In the genomic region with DNA sequence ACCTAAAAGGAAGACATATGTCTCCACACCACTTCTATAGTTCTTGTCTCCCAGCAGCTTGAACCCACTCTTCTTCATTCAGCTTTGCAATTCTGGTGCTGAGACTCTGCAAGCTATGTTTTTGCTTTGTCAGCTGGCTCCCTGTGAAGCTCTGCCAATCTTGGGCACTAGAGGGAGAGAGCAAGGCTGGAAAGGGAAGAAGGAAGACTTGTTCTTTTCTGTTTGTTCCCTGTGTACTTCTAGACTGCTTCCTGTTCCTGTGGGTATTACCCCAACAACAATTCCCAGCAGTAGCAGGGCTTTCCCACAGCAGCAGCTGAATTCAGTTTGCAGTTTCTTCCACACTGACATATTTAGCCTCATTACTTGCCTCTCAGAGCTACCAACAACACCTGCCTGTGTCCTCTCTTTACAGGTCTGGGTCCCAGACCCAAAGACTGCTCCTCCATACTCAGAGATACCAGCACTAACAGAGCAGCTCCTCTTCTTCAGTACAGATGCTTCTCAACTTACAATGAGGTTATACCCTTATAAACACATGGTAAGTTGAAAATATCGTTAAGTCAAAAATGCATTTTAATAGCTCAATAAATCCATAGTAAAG, we compare ENCODE assay signal across 10 cellular contexts.
DNase-seq lines count a peak whose midpoint lies in the region; ATAC-seq, FAIRE-seq and TF ChIP-seq lines count a peak whose summit lies in the region.
"Had no signal": no experiment of that assay in that cellular context is flagged by ENCODE, and none has a peak within 500 bp of the region (broad histone marks: within the 10 kb centered on the region; RNA-seq: fewer than 3 reads in every experiment).

No MANE protein-coding gene starts in this region.

- FAIRE-seq in GM19239 (lab: Jason Lieb, UNC), result no peak

- H3K27ac ChIP-seq in WERI-Rb-1, result no peak overlapping the region
- no peak overlapping the region for H3K27ac ChIP-seq in tibial nerve

- H3K4me3 Mint-ChIP-seq in activated CD8-positive, alpha-beta T cell treated with anti-CD3 and anti-CD28 coated beads, Interleukin-2, amount 10 ng/mL, durations not matched to agents 7 days and 5 days, result no peak overlapping the region
- H3K4me3 Mint-ChIP-seq: effector memory CD8-positive, alpha-beta T cell had no signal

- H3K36me3 ChIP-seq in WERI-Rb-1, result no peaks in the 10 kb centered on the region
- no peaks in the 10 kb centered on the region for H3K36me3 ChIP-seq in tibial nerve

- no peak overlapping the region for H3K27ac Mint-ChIP-seq in activated CD8-positive, alpha-beta T cell treated with anti-CD3 and anti-CD28 coated beads, Interleukin-2, amount 10 ng/mL, durations not matched to agents 7 days and 5 days
- H3K27ac Mint-ChIP-seq: effector memory CD8-positive, alpha-beta T cell had no signal

- TF ChIP-seq CTCF in AG10803 (conservative IDR thresholded peaks at IDR 0.05; ENCODE audit: low read length) (peak; percentile 52), WERI-Rb-1 (IDR thresholded peaks at IDR 0.05; ENCODE audit: low read depth, low read length) (peak; percentile 51), tibial nerve (IDR thresholded peaks at IDR 0.05) (no peak)

- CTCF ChIA-PET in activated CD8-positive, alpha-beta T cell treated with anti-CD3 and anti-CD28 coated beads, Interleukin-2, amount 10 ng/mL, durations not matched to agents 7 days and 5 days (lab: Charles Lee), result no interaction called here

- no peaks in the 10 kb centered on the region for H3K4me1 ChIP-seq in tibial nerve

- H3K4me3 ChIP-seq in AG10803 (ENCODE audit: low read length) (no peak overlapping the region), WERI-Rb-1 (ENCODE audit: low read depth, low read length) (no peak overlapping the region), tibial nerve (no peak overlapping the region)

- no peaks in the 10 kb centered on the region for H3K27me3 ChIP-seq in WERI-Rb-1 (ENCODE audit: insufficient read depth, low read depth, severe bottlenecking)
- no peaks in the 10 kb centered on the region for H3K27me3 ChIP-seq in tibial nerve

- H3K4me1 Mint-ChIP-seq in activated CD8-positive, alpha-beta T cell treated with anti-CD3 and anti-CD28 coated beads, Interleukin-2, amount 10 ng/mL, durations not matched to agents 7 days and 5 days (ENCODE audit: low read depth), result no peaks in the 10 kb centered on the region

- H3K9me3 Mint-ChIP-seq in activated CD8-positive, alpha-beta T cell treated with anti-CD3 and anti-CD28 coated beads, Interleukin-2, amount 10 ng/mL, durations not matched to agents 7 days and 5 days (ENCODE audit: insufficient read depth), result no peaks in the 10 kb centered on the region

- WGBS in tibial nerve, 2 donors, result 72 to 94% methylated on average over 1 of the region's 1 CpG

- no peaks in the 10 kb centered on the region for H3K36me3 Mint-ChIP-seq in activated CD8-positive, alpha-beta T cell treated with anti-CD3 and anti-CD28 coated beads, Interleukin-2, amount 10 ng/mL, durations not matched to agents 7 days and 5 days (ENCODE audit: low read depth)

- TF ChIP-seq POLR2A in tibial nerve (IDR thresholded peaks at IDR 0.05), result no peak

- peak; percentile 36 for DNase-seq in AG10803 (ENCODE audit: low read depth)
- DNase-seq in HCEC 1CT, result peak; percentile 29
- DNase-seq in WERI-Rb-1, result peak; percentile 23
- DNase-seq in islet precursor cell, result peak; percentile 63
- DNase-seq in GM19239 (ENCODE audit: insufficient read length, low spot score), result no peak
- no peak for DNase-seq in tibial nerve (ENCODE audit: low spot score in 2 of 2)
- no peak for DNase-seq in activated CD8-positive, alpha-beta T cell treated with anti-CD3 and anti-CD28 coated beads, Interleukin-2, amount 10 ng/mL, durations not matched to agents 7 days and 5 days
- DNase-seq: effector memory CD8-positive, alpha-beta T cell; stimulated activated CD8-positive, alpha-beta memory T cell treated with anti-CD3 and anti-CD28 coated beads, Interleukin-4, amount 100 ng/mL, for 48 hours had no signal

- TF ChIP-seq EP300 in tibial nerve (IDR thresholded peaks at IDR 0.05), result no peak

- ATAC-seq in GM19463 (IDR thresholded peaks at IDR 0.05; ENCODE audit: unreplicated experiment), result no peak
- no peak for ATAC-seq in activated CD8-positive, alpha-beta T cell treated with anti-CD3 and anti-CD28 coated beads, Interleukin-2, amount 10 ng/mL, durations not matched to agents 7 days and 5 days
- ATAC-seq: effector memory CD8-positive, alpha-beta T cell had no signal

- no peaks in the 10 kb centered on the region for H3K9me3 ChIP-seq in WERI-Rb-1 (ENCODE audit: severe bottlenecking)
- H3K9me3 ChIP-seq in tibial nerve, result no peaks in the 10 kb centered on the region

- POLR2A ChIA-PET in activated CD8-positive, alpha-beta T cell treated with anti-CD3 and anti-CD28 coated beads, Interleukin-2, amount 10 ng/mL, durations not matched to agents 7 days and 5 days (lab: Charles Lee), result no interaction called here

- no peaks in the 10 kb centered on the region for H3K27me3 Mint-ChIP-seq in activated CD8-positive, alpha-beta T cell treated with anti-CD3 and anti-CD28 coated beads, Interleukin-2, amount 10 ng/mL, durations not matched to agents 7 days and 5 days (ENCODE audit: low read depth)
- H3K27me3 Mint-ChIP-seq: effector memory CD8-positive, alpha-beta T cell had no signal

Comparison
In these comparisons a context has a peak if more than half of its experiments do, and no peak if none do; other contexts are left out.
1. DNase-seq: peak in AG10803 (single experiment), HCEC 1CT (single experiment), WERI-Rb-1 (single experiment) and islet precursor cell (single experiment); none in GM19239 (single experiment), tibial nerve (0 of 2) and activated CD8-positive, alpha-beta T cell treated with anti-CD3 and anti-CD28 coated beads, Interleukin-2, amount 10 ng/mL, durations not matched to agents 7 days and 5 days (single experiment).
2. CTCF ChIP-seq: peak in AG10803 (single experiment) and WERI-Rb-1 (single experiment); none in tibial nerve (0 of 5).